Comparison of ENCODE assay signal across 34 cellular contexts in genomic region chr6:7628915-7629314, GRCh38.
"Had no signal": no experiment of that assay in that cellular context is flagged by ENCODE, and none has a peak within 500 bp of the region (broad histone marks: within the 10 kb centered on the region; RNA-seq: fewer than 3 reads in every experiment).

No MANE protein-coding gene starts in this region.

- H3K4me1 Mint-ChIP-seq: activated CD4-positive, alpha-beta T cell treated with anti-CD3 and anti-CD28 coated beads, Interleukin-2, amount 10 ng/mL, durations not matched to agents 24 days and 14 days; activated naive CD8-positive, alpha-beta T cell treated with anti-CD3 and anti-CD28 coated beads for 36 hours; activated T-helper 17 cell treated with anti-CD3 and anti-CD28 coated beads, Interleukin-2, amount 50 U/mL, for 72 hours; central memory CD8-positive, alpha-beta T cell had no signal

- H3K4me3 ChIP-seq: MG63, PC-9 had no signal

- H3K36me3 Mint-ChIP-seq: activated naive CD8-positive, alpha-beta T cell treated with anti-CD3 and anti-CD28 coated beads for 36 hours had no signal

- H3K27ac Mint-ChIP-seq: activated CD4-positive, alpha-beta T cell treated with anti-CD3 and anti-CD28 coated beads, Interleukin-2, amount 10 ng/mL, durations not matched to agents 24 days and 14 days; activated CD8-positive, alpha-beta T cell treated with anti-CD3 and anti-CD28 coated beads for 36 hours; activated naive CD8-positive, alpha-beta T cell treated with anti-CD3 and anti-CD28 coated beads for 36 hours; activated T-cell treated with anti-CD3 and anti-CD28 coated beads, Interleukin-2, amount 50 U/mL, for 72 hours; activated T-helper 17 cell treated with anti-CD3 and anti-CD28 coated beads, Interleukin-2, amount 50 U/mL, for 72 hours had no signal

- H3K9me3 ChIP-seq: MG63 had no signal

- H3K4me2 ChIP-seq: PC-9 had no signal

- H3K27me3 ChIP-seq: brain microvascular endothelial cell, MG63 had no signal

- H2AFZ ChIP-seq: PC-9 had no signal

- DNase-seq: activated CD4-positive, alpha-beta T cell treated with anti-CD3 and anti-CD28 coated beads, Interleukin-2, amount 10 ng/mL, durations not matched to agents 24 days and 14 days; activated CD4-positive, alpha-beta T cell treated with anti-CD3 and anti-CD28 coated beads, Interleukin-2, amount 50 U/mL, for 4 hours; activated CD8-positive, alpha-beta T cell treated with anti-CD3 and anti-CD28 coated beads for 36 hours; activated effector memory CD4-positive, alpha-beta T cell treated with anti-CD3 and anti-CD28 coated beads, Interleukin-2, amount 50 U/mL, for 16 hours; activated naive CD4-positive, alpha-beta T cell; activated naive CD4-positive, alpha-beta T cell treated with anti-CD3 and anti-CD28 coated beads, Interleukin-2, amount 50 U/mL, for 16 hours; activated naive CD8-positive, alpha-beta T cell treated with anti-CD3 and anti-CD28 coated beads for 36 hours; activated T-cell treated with anti-CD3 and anti-CD28 coated beads, Interleukin-2, amount 50 U/mL, for 1 hour; activated T-cell treated with anti-CD3 and anti-CD28 coated beads, Interleukin-2, amount 50 U/mL, for 72 hours; amniotic stem cell; aorta; brain microvascular endothelial cell; Kasumi-1; KG1; NCI-H1048; NCI-H1105 treated with DMSO at 0.1 percent for 48 hours; NCI-H1436 treated with DMSO at 0.1 percent for 48 hours; NCI-H187; NCI-H2029 treated with DMSO at 0.1 percent for 48 hours; NCI-H2107; NCI-H2171; NCI-H510A; NCI-H526; NCI-H748 treated with DMSO at 0.1 percent for 48 hours; NK-92 treated with Interleukin-12 subunit alpha and Interleukin-12 subunit beta, amount 100 ng/mL, for 24 hours; PC-9; SW 1271; T-helper 1 cell; T1000 had no signal

- ATAC-seq: activated CD8-positive, alpha-beta T cell treated with anti-CD3 and anti-CD28 coated beads for 36 hours; activated T-cell treated with anti-CD3 and anti-CD28 coated beads, Interleukin-2, amount 50 U/mL, for 72 hours; activated T-helper 17 cell treated with anti-CD3 and anti-CD28 coated beads, Interleukin-2, amount 50 U/mL, for 72 hours; Right ventricle myocardium inferior had no signal

- H3K36me3 ChIP-seq: brain microvascular endothelial cell, MG63 had no signal

- H3K27ac ChIP-seq: brain microvascular endothelial cell, PC-9, RWPE1 had no signal

- H3K4me3 Mint-ChIP-seq: activated CD4-positive, alpha-beta T cell treated with anti-CD3 and anti-CD28 coated beads, Interleukin-2, amount 10 ng/mL, durations not matched to agents 24 days and 14 days; activated CD8-positive, alpha-beta T cell treated with anti-CD3 and anti-CD28 coated beads for 36 hours; activated naive CD8-positive, alpha-beta T cell treated with anti-CD3 and anti-CD28 coated beads for 36 hours; activated T-cell treated with anti-CD3 and anti-CD28 coated beads, Interleukin-2, amount 50 U/mL, for 72 hours; activated T-helper 17 cell treated with anti-CD3 and anti-CD28 coated beads, Interleukin-2, amount 50 U/mL, for 72 hours; central memory CD8-positive, alpha-beta T cell had no signal
